ENCODE assay signal across 19 cellular contexts in the genomic region with DNA sequence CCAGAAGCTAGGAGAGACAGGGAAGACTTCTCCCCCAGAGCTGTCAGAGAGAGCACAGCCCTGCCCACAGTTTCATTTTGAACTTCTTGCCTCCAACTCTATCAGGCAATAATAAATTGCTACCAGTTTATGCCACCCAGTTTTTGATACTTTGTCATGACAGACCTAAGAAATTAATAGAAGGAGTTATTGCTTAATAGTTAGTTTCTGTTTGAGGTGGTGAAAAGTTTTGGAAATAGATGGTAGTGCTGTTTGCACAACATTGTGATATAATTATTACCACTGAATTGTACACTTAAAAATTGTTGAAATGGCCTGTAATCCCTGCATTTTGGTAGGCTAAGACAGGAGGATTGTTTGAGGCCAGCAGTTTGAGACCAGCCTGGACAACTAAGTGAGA. TPM values are rescaled to one million over a fixed set of nuclear protein-coding genes. Genes with fewer than 3 reads are reported as not detected.
"Had no signal": no experiment of that assay in that cellular context is flagged by ENCODE, and none has a peak within 500 bp of the region (broad histone marks: within the 10 kb centered on the region; RNA-seq: fewer than 3 reads in every experiment).

No MANE protein-coding gene starts in this region.

- H3K9me3 ChIP-seq: MG63 had no signal

- H3K9me3 Mint-ChIP-seq: IgD-negative memory B cell had no signal

- H3K36me3 Mint-ChIP-seq: IgD-negative memory B cell had no signal

- H3K27ac Mint-ChIP-seq: IgD-negative memory B cell had no signal

- FAIRE-seq: RCC 7860 had no signal

- DNase-seq: KBM-7, MG63, NCI-H1092, NCI-H1105 treated with DMSO at 0.1 percent for 48 hours, NCI-H1417 treated with DMSO at 0.1 percent for 48 hours, NCI-H146, NCI-H1694 treated with DMSO at 0.1 percent for 48 hours, NCI-H1930, NCI-H2081, NCI-H2107, NCI-H2227 treated with DMSO at 0.1 percent for 48 hours, NCI-H524, NCI-H526 treated with DMSO at 0.1 percent for 48 hours, NCI-H748 treated with DMSO at 0.1 percent for 48 hours, RPMI8226, SHP77 had no signal

- H3K4me3 ChIP-seq: MG63 had no signal

- H3K27me3 ChIP-seq: MG63 had no signal

- H3K4me3 Mint-ChIP-seq: IgD-negative memory B cell had no signal

- H3K36me3 ChIP-seq: MG63 had no signal

- ATAC-seq: SK-N-SH treated with all-trans-retinoic acid at 6 μM for 48 hours had no signal

RNA-seq across cellular contexts. Expression of a gene that starts 5.0 kb away (rescaled TPM):
- polyA plus RNA-seq: IgD-negative memory B cell had no signal
